Comparison of ENCODE assay signal across 8 cellular contexts in genomic region chr10:121921541-121921940, GRCh38. TPM values are rescaled to one million over a fixed set of nuclear protein-coding genes. Genes with fewer than 3 reads are reported as not detected.
DNase-seq lines count a peak whose midpoint lies in the region; ATAC-seq, FAIRE-seq and TF ChIP-seq lines count a peak whose summit lies in the region.
"Not testable (repeated sequence)": the region's sequence is repeated elsewhere in the genome, so short reads cannot be mapped to it uniquely, and the experiment has no call there.

No MANE protein-coding gene starts in this region.

- H2AFZ ChIP-seq in K562 (ENCODE audit: low read depth, low read length) = not testable (repeated sequence)

- not testable (repeated sequence) for H3K9me3 ChIP-seq in K562 (replicated peaks; ENCODE audit: control insufficient read depth, insufficient read depth, low read depth, low read length); heart left ventricle

- H3K27ac ChIP-seq in K562 (ENCODE audit: extremely low read depth, low read depth, low read length) = not testable (repeated sequence)
- H3K27ac ChIP-seq in heart left ventricle = peak overlapping the region in 8 of 12 donors; percentile 15 to 66 (median 42)

- not testable (repeated sequence) for TF ChIP-seq POLR2A in K562 (conservative IDR thresholded peaks at IDR 0.05); erythroblast (IDR thresholded peaks at IDR 0.05; ENCODE audit: low read length); heart left ventricle (IDR thresholded peaks at IDR 0.05)

- H3K9me3 Mint-ChIP-seq in HFFc6, type B pancreatic cell: not testable (repeated sequence)

- TF ChIP-seq CTCF in HFFc6 (IDR thresholded peaks at IDR 0.05); K562 (IDR thresholded peaks at IDR 0.05 in 2 of 3, conservative IDR thresholded peaks at IDR 0.05 in 1 of 3; ENCODE audit: insufficient read depth in 2 of 3, low read depth in 1 of 3, low read length in 3 of 3); heart left ventricle (IDR thresholded peaks at IDR 0.05); type B pancreatic cell (conservative IDR thresholded peaks at IDR 0.05): not testable (repeated sequence)

- H3K4me1 Mint-ChIP-seq in HFFc6 (ENCODE audit: low read depth) = peaks cover 24% of the 10 kb centered on the region
- H3K4me1 Mint-ChIP-seq in type B pancreatic cell (ENCODE audit: unreplicated experiment) = peaks cover 16% of the 10 kb centered on the region

- not testable (repeated sequence) for H3K4me3 ChIP-seq in K562, heart left ventricle

- CTCF ChIA-PET in K562 (lab: Yijun Ruan, JAX; ENCODE audit: low intra/inter-chr PET ratio) = not testable (repeated sequence)

- DNase-seq in HFFc6; heart left ventricle; type B pancreatic cell (ENCODE audit: extremely low spot score, unreplicated experiment): not testable (repeated sequence)
- peak; percentile 94 for DNase-seq in SK-MEL-5 (ENCODE audit: low read depth, low spot score)
- peak in 1 of 4 experiments; percentile 24 for DNase-seq in K562 (ENCODE audit: extremely low read depth in 1 of 4, low spot score in 3 of 4)
- peak; percentile 46 to 81 for DNase-seq in erythroblast (lab: John Stamatoyannopoulos, UW)
- peak; percentile 63 for DNase-seq in medulla oblongata (ENCODE audit: extremely low spot score)
- peak; percentile 73 for DNase-seq in pons (ENCODE audit: low spot score)

- not testable (repeated sequence) for BruUV-seq in K562 (replicated peaks; lab: Mats Ljungman, UMichigan)

- peaks cover 28% of the 10 kb centered on the region for H3K36me3 Mint-ChIP-seq in HFFc6 (ENCODE audit: low read depth)
- peaks cover 21% of the 10 kb centered on the region for H3K36me3 Mint-ChIP-seq in type B pancreatic cell

- FAIRE-seq in K562 (lab: Jason Lieb, UNC) = not testable (repeated sequence)

- intact Hi-C loops in K562 (cut with micrococcal nuclease) = not testable (repeated sequence)
- intact Hi-C loops in heart left ventricle (cut with DNase I) = loop anchor here in 1 of 10 donors (10.0 kb wide), 1 partner anchor 133 kb away; no protein-coding TSS in a partner anchor

- not testable (repeated sequence) for H3K9me1 ChIP-seq in K562 (ENCODE audit: control insufficient read depth, insufficient read depth, low read length)

- not testable (repeated sequence) for ATAC-seq in K562
- ATAC-seq in heart left ventricle = peak in 2 of 4 donors; percentile 7 to 17

- H3K79me2 ChIP-seq in K562 (ENCODE audit: control insufficient read depth, insufficient read depth, low read length) = peaks cover 11% of the 10 kb centered on the region

- H3K27me3 Mint-ChIP-seq in HFFc6 (ENCODE audit: insufficient read depth); type B pancreatic cell: not testable (repeated sequence)

- WGBS in K562 (ENCODE audit: insufficient coverage, low coverage, missing lambda C conversion rate) = 40% methylated on average over 6 of the region's 7 CpGs
- 43 to 48% (median 44%) methylated on average over 7 of the region's 7 CpGs for WGBS in heart left ventricle, 4 donors

- H3K36me3 ChIP-seq in K562 (ENCODE audit: control insufficient read depth, insufficient read depth, low read length) (peaks cover 13% of the 10 kb centered on the region; the same call in 1 of the 3 replicates), heart left ventricle (peaks cover 0 to 47% (median 31%) of the 10 kb centered on the region in 9 donors)

- POLR2A ChIA-PET in K562 (lab: Yijun Ruan, JAX) = interaction anchor here (0.6 kb wide), 1 partner anchor 50 kb away, joined by 3 read pairs; no protein-coding TSS in a partner anchor

- TF ChIP-seq RAD21 in K562 (CRISPR knock-in tag; conservative IDR thresholded peaks at IDR 0.05 in 1 of 2, IDR thresholded peaks at IDR 0.05 in 1 of 2) = not testable (repeated sequence)

- in situ Hi-C loops in SK-MEL-5 (cut with HindIII; ENCODE audit: low pct_unique_long_range_greater_than_20kb, low sequenced_read_pairs) = not testable (repeated sequence)
- in situ Hi-C loops in K562 (cut with MboI) = loop anchor here (25.0 kb wide), 1 partner anchor 984 kb away; no protein-coding TSS in a partner anchor

- H3K9ac ChIP-seq in K562 (ENCODE audit: insufficient read depth in 1 of 2, low read depth in 2 of 2, low read length in 2 of 2) = not testable (repeated sequence)

- not testable (repeated sequence) for H3K4me2 ChIP-seq in K562 (ENCODE audit: insufficient read depth, low read length)

- not testable (repeated sequence) for H3K27me3 ChIP-seq in K562 (ENCODE audit: control insufficient read depth in 2 of 2, insufficient read depth in 2 of 2, low read length in 2 of 2); heart left ventricle

- H3K27ac Mint-ChIP-seq in HFFc6 (peak overlapping the region; percentile 49), type B pancreatic cell (peak overlapping the region; percentile 18)

- not testable (repeated sequence) for H3K4me3 Mint-ChIP-seq in HFFc6, type B pancreatic cell

- not testable (repeated sequence) for H4K20me1 ChIP-seq in K562 (replicated peaks; ENCODE audit: control insufficient read depth, insufficient read depth, low read length)

- TF ChIP-seq EP300 in K562 (IDR thresholded peaks at IDR 0.05; ENCODE audit: low read length) = not testable (repeated sequence)

- H3K4me1 ChIP-seq in K562 (replicated peaks in 1 of 2; ENCODE audit: control insufficient read depth in 2 of 2, insufficient read depth in 2 of 2, low read length in 2 of 2) = not testable (repeated sequence)
- peaks cover 0 to 46% (median 19%) of the 10 kb centered on the region in 12 donors for H3K4me1 ChIP-seq in heart left ventricle

TF ChIP-seq in K562, 482 proteins besides CTCF, POLR2A, EP300 and RAD21 (continues in another document):
- 0 out of 2 replicates have a peak, but pooled peaks have one; percentile 50 for TF ChIP-seq FOXJ2 (tag; IDR thresholded peaks at IDR 0.05)
- TF ChIP-seq RFX1 (IDR thresholded peaks at IDR 0.05) = peak; percentile 80

RNA-seq across cellular contexts. Expression of gene ATE1, which starts 6.3 kb away (rescaled TPM):
- total RNA-seq in HFFc6 (2021; fragmentation: NEBNext Ultra II Directional; extraction: Animal tissue kit (Norgen Biotek cat#: 25700)) = 10 to 100 TPM; 19.4 to 25.2 (median 21.0) TPM
- 33.9 and 34.3 TPM in 2 replicates for total RNA-seq in SK-MEL-5 (2014; rRNA removed; shearing (Covaris generic))
- 17.3 and 21.8 TPM in 2 replicates for polyA plus RNA-seq in SK-MEL-5 (2015; cell fraction: cytosol; rRNA removed)
- polyA plus RNA-seq in SK-MEL-5 (2015; cell fraction: nucleus; rRNA removed) = 30.2 and 30.4 TPM in 2 replicates
- total RNA-seq in K562 (2011; cell fraction: chromatin; rRNA removed; ENCODE audit: low replicate concordance) = 16.8 and 45.1 TPM in 2 replicates
- total RNA-seq in K562 (2011; cell fraction: nucleolus; rRNA removed) = 7.8 and 8.8 TPM in 2 replicates
- 11.0 and 11.5 TPM in 2 replicates for total RNA-seq in K562 (2011; cell fraction: nucleoplasm; rRNA removed)
- total RNA-seq in K562 (2014; rRNA removed) (7.2 and 8.6 TPM in 2 replicates), K562 (2014; rRNA removed; fragmentation: Illumina TruSeq; extraction: Trizol) (13.3 and 13.9 TPM in 2 replicates), K562 (2015; rRNA removed; fragmentation: Illumina TruSeq; extraction: Trizol) (12.6 and 12.9 TPM in 2 replicates), K562 (2021) (9.4 and 14.2 TPM in 2 replicates), heart left ventricle (10 to 100 TPM; 30.3 to 50.1 (median 40.4) TPM), type B pancreatic cell (ENCODE audit: low replicate concordance) (23.5 and 35.4 TPM in 2 replicates)
- polyA plus RNA-seq in K562 (2011; rRNA removed) (7.4 and 9.5 TPM in 2 replicates), K562 (2014; fragmentation: Illumina TruSeq; extraction: Trizol) (8.0 and 8.8 TPM in 2 replicates), K562 (2014; fragmentation: Nextera tagmentation; extraction: Ambion mirVana) (1 to 10 TPM; 3.0 to 3.5 TPM), K562 (2014; rRNA removed) (5.6 and 7.1 TPM in 2 replicates), heart left ventricle (10 to 100 TPM; 15.2 to 15.9 TPM)
- 3.2 and 4.8 TPM in 2 replicates for polyA plus RNA-seq in K562 (2011; cell fraction: cytosol; rRNA removed)
- 8.5 and 9.8 TPM in 2 replicates for polyA plus RNA-seq in K562 (2011; cell fraction: nucleus; rRNA removed)
- polyA plus RNA-seq in K562 (2012) = 6.2 and 6.7 TPM in 2 replicates
- polyA minus RNA-seq in K562 (2011; rRNA and poly(A)+ RNA removed) = 20.6 and 21.0 TPM in 2 replicates
- polyA minus RNA-seq in K562 (2011; cell fraction: cytosol; rRNA and poly(A)+ RNA removed) = 9.4 and 10.6 TPM in 2 replicates
- polyA minus RNA-seq in K562 (2011; cell fraction: nucleus; rRNA and poly(A)+ RNA removed) = 12.3 and 16.0 TPM in 2 replicates

RNA-seq across cellular contexts. Expression of gene NSMCE4A, which starts 53.5 kb away (rescaled TPM):
- 10 to 100 TPM; 15.2 to 22.7 (median 20.8) TPM for total RNA-seq in HFFc6 (2021; fragmentation: NEBNext Ultra II Directional; extraction: Animal tissue kit (Norgen Biotek cat#: 25700))
- 36.0 and 38.9 TPM in 2 replicates for total RNA-seq in SK-MEL-5 (2014; rRNA removed; shearing (Covaris generic))
- polyA plus RNA-seq in SK-MEL-5 (2015; cell fraction: cytosol; rRNA removed) = 29.4 and 33.2 TPM in 2 replicates
- 235 and 247 TPM in 2 replicates for polyA plus RNA-seq in SK-MEL-5 (2015; cell fraction: nucleus; rRNA removed)
- 57.0 and 100 TPM in 2 replicates for total RNA-seq in K562 (2011; cell fraction: chromatin; rRNA removed; ENCODE audit: low replicate concordance)
- 39.5 and 44.2 TPM in 2 replicates for total RNA-seq in K562 (2011; cell fraction: nucleolus; rRNA removed)
- total RNA-seq in K562 (2011; cell fraction: nucleoplasm; rRNA removed) = 54.5 and 59.5 TPM in 2 replicates
- 46.4 and 50.8 TPM in 2 replicates for total RNA-seq in K562 (2014; rRNA removed)
- total RNA-seq in K562 (2014; rRNA removed; fragmentation: Illumina TruSeq; extraction: Trizol) = 45.7 and 48.1 TPM in 2 replicates
- 42.8 and 46.4 TPM in 2 replicates for total RNA-seq in K562 (2015; rRNA removed; fragmentation: Illumina TruSeq; extraction: Trizol)
- total RNA-seq in K562 (2021) = 39.4 and 41.1 TPM in 2 replicates
- polyA plus RNA-seq in K562 (2011; rRNA removed) = 48.4 and 65.6 TPM in 2 replicates
- 20.1 and 35.3 TPM in 2 replicates for polyA plus RNA-seq in K562 (2011; cell fraction: cytosol; rRNA removed)
- polyA plus RNA-seq in K562 (2011; cell fraction: nucleus; rRNA removed) = 64.8 and 94.7 TPM in 2 replicates
- 30.7 and 34.3 TPM in 2 replicates for polyA plus RNA-seq in K562 (2012)
- 46.8 and 48.6 TPM in 2 replicates for polyA plus RNA-seq in K562 (2014; fragmentation: Illumina TruSeq; extraction: Trizol)
- 10 to 100 TPM in 1 of 2 experiments, 1 to 10 TPM in 1; 8.4 to 12.3 TPM for polyA plus RNA-seq in K562 (2014; fragmentation: Nextera tagmentation; extraction: Ambion mirVana)
- polyA plus RNA-seq in K562 (2014; rRNA removed) = 78.6 and 88.5 TPM in 2 replicates
- 23.9 and 24.6 TPM in 2 replicates for polyA minus RNA-seq in K562 (2011; rRNA and poly(A)+ RNA removed)
- polyA minus RNA-seq in K562 (2011; cell fraction: cytosol; rRNA and poly(A)+ RNA removed) = 10.6 and 13.2 TPM in 2 replicates
- polyA minus RNA-seq in K562 (2011; cell fraction: nucleus; rRNA and poly(A)+ RNA removed) = 17.5 and 23.3 TPM in 2 replicates
- 10 to 100 TPM; 19.8 to 33.6 (median 25.6) TPM for total RNA-seq in heart left ventricle
- polyA plus RNA-seq in heart left ventricle = 10 to 100 TPM; 25.8 to 31.2 TPM
- 45.1 and 52.9 TPM in 2 replicates for total RNA-seq in type B pancreatic cell (ENCODE audit: low replicate concordance)
